1 cellular context compared by ENCODE assay signal in genomic region chr13:25371608-25372274, GRCh38.
TF ChIP-seq lines count a peak whose summit lies in the region.

TSS of gene ATP8A2 (plus strand) at chr13:25371974. CDS start at chr13:25372213, 239 bp downstream.

TF ChIP-seq in GM12878, 131 proteins besides CTCF, POLR2A, EP300 and RAD21:
- TF ChIP-seq SUZ12 (IDR thresholded peaks at IDR 0.05; ENCODE audit: unreplicated experiment): peak; percentile 72
- no peak for TF ChIP-seq ATF2 (IDR thresholded peaks at IDR 0.05; ENCODE audit: low read length)
